12 cellular contexts compared by ENCODE assay signal in genomic region chr12:26713885-26714383, GRCh38.
DNase-seq lines count a peak whose midpoint lies in the region; ATAC-seq and TF ChIP-seq lines count a peak whose summit lies in the region.
"Had no signal": no experiment of that assay in that cellular context is flagged by ENCODE, and none has a peak within 500 bp of the region (broad histone marks: within the 10 kb centered on the region; RNA-seq: fewer than 3 reads in every experiment).

No MANE protein-coding gene starts in this region.

- no peaks in the 10 kb centered on the region for H3K9me3 Mint-ChIP-seq in stimulated activated naive CD8-positive, alpha-beta T cell treated with anti-CD3 and anti-CD28 coated beads, Interleukin-15, amount 100 ng/mL, for 72 hours
- H3K9me3 Mint-ChIP-seq: activated CD4-positive, alpha-beta memory T cell treated with anti-CD3 and anti-CD28 coated beads, Interleukin-2, amount 10 ng/mL, durations not matched to agents 7 days and 5 days had no signal

- no peak overlapping the region for H3K4me3 Mint-ChIP-seq in stimulated activated naive CD8-positive, alpha-beta T cell treated with anti-CD3 and anti-CD28 coated beads, Interleukin-15, amount 100 ng/mL, for 72 hours
- H3K4me3 Mint-ChIP-seq: activated CD4-positive, alpha-beta memory T cell treated with anti-CD3 and anti-CD28 coated beads, Interleukin-2, amount 10 ng/mL, durations not matched to agents 7 days and 5 days had no signal

- H3K27me3 ChIP-seq in DOHH2 (ENCODE audit: control insufficient read depth, low read length) (no peaks in the 10 kb centered on the region), tibial artery (no peaks in the 10 kb centered on the region)
- H3K27me3 ChIP-seq: sigmoid colon had no signal

- H3K79me2 ChIP-seq in DOHH2 (ENCODE audit: control insufficient read depth, low read length), result peaks cover 19% of the 10 kb centered on the region

- peak overlapping the region; percentile 75 for H3K4me2 ChIP-seq in DOHH2 (ENCODE audit: low read length)

- no peak for DNase-seq in activated CD8-positive, alpha-beta memory T cell treated with anti-CD3 and anti-CD28 coated beads for 24 hours
- no peak for DNase-seq in tibial artery
- no peak for DNase-seq in stimulated activated naive CD8-positive, alpha-beta T cell treated with anti-CD3 and anti-CD28 coated beads, Interleukin-15, amount 100 ng/mL, for 72 hours
- DNase-seq: activated CD4-positive, alpha-beta memory T cell treated with anti-CD3 and anti-CD28 coated beads, Interleukin-2, amount 10 ng/mL, durations not matched to agents 7 days and 5 days; hypothalamus; NCI-H510A treated with DMSO at 0.1 percent for 48 hours; sigmoid colon had no signal

- H3K4me1 ChIP-seq in DOHH2 (ENCODE audit: control insufficient read depth, low read length) (peaks cover 56% of the 10 kb centered on the region), tibial artery (no peaks in the 10 kb centered on the region)

- H3K27me3 Mint-ChIP-seq in stimulated activated naive CD8-positive, alpha-beta T cell treated with anti-CD3 and anti-CD28 coated beads, Interleukin-15, amount 100 ng/mL, for 72 hours, result no peaks in the 10 kb centered on the region
- H3K27me3 Mint-ChIP-seq: activated CD4-positive, alpha-beta memory T cell treated with anti-CD3 and anti-CD28 coated beads, Interleukin-2, amount 10 ng/mL, durations not matched to agents 7 days and 5 days had no signal

- no peaks in the 10 kb centered on the region for H3K4me1 Mint-ChIP-seq in stimulated activated naive CD8-positive, alpha-beta T cell treated with anti-CD3 and anti-CD28 coated beads, Interleukin-15, amount 100 ng/mL, for 72 hours

- peaks cover 20% of the 10 kb centered on the region for H3F3A ChIP-seq in DOHH2 (ENCODE audit: control insufficient read depth, insufficient read depth)

- H3K27ac Mint-ChIP-seq in stimulated activated naive CD8-positive, alpha-beta T cell treated with anti-CD3 and anti-CD28 coated beads, Interleukin-15, amount 100 ng/mL, for 72 hours, result no peak overlapping the region
- H3K27ac Mint-ChIP-seq: activated CD4-positive, alpha-beta memory T cell treated with anti-CD3 and anti-CD28 coated beads, Interleukin-2, amount 10 ng/mL, durations not matched to agents 7 days and 5 days had no signal

- H3K9me3 ChIP-seq in DOHH2 (ENCODE audit: control insufficient read depth, insufficient read depth, low read length) (no peaks in the 10 kb centered on the region), tibial artery (no peaks in the 10 kb centered on the region)
- H3K9me3 ChIP-seq: sigmoid colon had no signal

- H4K20me1 ChIP-seq in DOHH2 (ENCODE audit: control insufficient read depth, insufficient read depth, low read depth, low read length), result no peaks in the 10 kb centered on the region

- peak overlapping the region; percentile 92 for H3K27ac ChIP-seq in DOHH2 (ENCODE audit: low read depth, low read length)
- H3K27ac ChIP-seq in tibial artery, result no peak overlapping the region
- H3K27ac ChIP-seq: sigmoid colon had no signal

- intact Hi-C loops in tibial artery (cut with DNase I; ENCODE audit: low total_unique reads), result no loop called here

- peak; percentile 69 for ATAC-seq in GM19043 (IDR thresholded peaks at IDR 0.05; ENCODE audit: low read depth, unreplicated experiment)
- ATAC-seq in HG02588 (IDR thresholded peaks at IDR 0.05; ENCODE audit: unreplicated experiment), result peak; percentile 72
- ATAC-seq in HG03378 (IDR thresholded peaks at IDR 0.05; ENCODE audit: unreplicated experiment), result peak; percentile 71
- ATAC-seq in esophagus mucosa, result no peak
- ATAC-seq in stimulated activated naive CD8-positive, alpha-beta T cell treated with anti-CD3 and anti-CD28 coated beads, Interleukin-15, amount 100 ng/mL, for 72 hours, result no peak

- H3K36me3 ChIP-seq in DOHH2 (ENCODE audit: control insufficient read depth, low read length) (peaks cover 42% of the 10 kb centered on the region), tibial artery (peaks cover 11 to 33% (median 18%) of the 10 kb centered on the region in 3 donors)

- H3K4me3 ChIP-seq in DOHH2 (ENCODE audit: low read length) (peak overlapping the region; percentile 66), tibial artery (no peak overlapping the region)
- H3K4me3 ChIP-seq: sigmoid colon had no signal

- TF ChIP-seq CTCF in DOHH2 (IDR thresholded peaks at IDR 0.05; ENCODE audit: low read depth, low read length, poor library complexity, severe bottlenecking), result no peak
- TF ChIP-seq CTCF in tibial artery (IDR thresholded peaks at IDR 0.05), result no peak

- H3K9me2 ChIP-seq in DOHH2 (replicated peaks; ENCODE audit: control insufficient read depth, low read length), result no peaks in the 10 kb centered on the region

Comparison
In these comparisons a context has a peak if more than half of its experiments do, and no peak if none do; other contexts are left out.
1. ATAC-seq: peak in GM19043 (single experiment), HG02588 (single experiment) and HG03378 (single experiment); none in esophagus mucosa (single experiment) and stimulated activated naive CD8-positive, alpha-beta T cell treated with anti-CD3 and anti-CD28 coated beads, Interleukin-15, amount 100 ng/mL, for 72 hours (single experiment).